ENCODE assay signal across 25 cellular contexts in the genomic region with DNA sequence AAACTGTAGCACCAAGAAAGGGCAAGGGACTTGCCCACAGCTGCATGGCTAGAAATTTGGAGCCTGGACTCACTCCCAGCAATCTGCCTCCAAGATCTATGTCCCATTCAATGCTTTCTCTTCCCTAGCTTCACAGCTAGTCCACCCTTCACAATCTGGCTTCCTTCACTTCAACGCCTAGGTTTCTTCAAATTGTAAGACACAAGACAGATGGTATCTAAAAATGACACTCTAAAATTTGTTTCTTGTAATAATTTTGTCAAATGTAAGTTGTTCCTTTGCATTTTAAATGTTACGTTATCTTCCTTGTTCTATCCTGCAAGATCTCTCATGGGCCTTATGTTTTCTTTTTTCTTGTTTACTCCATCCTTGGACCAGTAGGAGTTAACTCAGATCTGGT. TPM values are rescaled to one million over a fixed set of nuclear protein-coding genes. Genes with fewer than 3 reads are reported as not detected.
"Had no signal": no experiment of that assay in that cellular context is flagged by ENCODE, and none has a peak within 500 bp of the region (broad histone marks: within the 10 kb centered on the region; RNA-seq: fewer than 3 reads in every experiment).

No MANE protein-coding gene starts in this region.

- H3K27ac ChIP-seq: brain microvascular endothelial cell, coronary artery, esophagus squamous epithelium, gastroesophageal sphincter had no signal

- H3K9me3 Mint-ChIP-seq: activated CD4-positive, alpha-beta memory T cell treated with anti-CD3 and anti-CD28 coated beads for 36 hours; activated CD4-positive, alpha-beta T cell treated with anti-CD3 and anti-CD28 coated beads, Interleukin-2, amount 10 ng/mL, durations not matched to agents 24 days and 14 days; activated naive CD4-positive, alpha-beta T cell treated with anti-CD3 and anti-CD28 coated beads, Interleukin-2, amount 10 ng/mL, durations not matched to agents 7 days and 5 days; activated naive CD4-positive, alpha-beta T cell treated with anti-CD3 and anti-CD28 coated beads, Interleukin-2, amount 50 U/mL, for 72 hours; activated naive CD8-positive, alpha-beta T cell treated with anti-CD3 and anti-CD28 coated beads, Interleukin-2, amount 10 ng/mL, durations not matched to agents 7 days and 5 days; activated T-cell treated with anti-CD3 and anti-CD28 coated beads, Interleukin-2, amount 50 U/mL, for 24 hours; central memory CD8-positive, alpha-beta T cell; dendritic cell treated with granulocyte-macrophage colony-stimulating factor and Interleukin-4, amounts not matched to agents 40 ng/mL and 50 ng/mL, for 4 days had no signal

- H3K27me3 Mint-ChIP-seq: activated CD4-positive, alpha-beta T cell treated with anti-CD3 and anti-CD28 coated beads for 36 hours; activated naive CD4-positive, alpha-beta T cell treated with anti-CD3 and anti-CD28 coated beads, Interleukin-2, amount 10 ng/mL, durations not matched to agents 7 days and 5 days; activated naive CD8-positive, alpha-beta T cell treated with anti-CD3 and anti-CD28 coated beads, Interleukin-2, amount 10 ng/mL, durations not matched to agents 7 days and 5 days; activated T-cell treated with anti-CD3 and anti-CD28 coated beads, Interleukin-2, amount 50 U/mL, for 24 hours; central memory CD8-positive, alpha-beta T cell; dendritic cell treated with granulocyte-macrophage colony-stimulating factor and Interleukin-4, amounts not matched to agents 40 ng/mL and 50 ng/mL, for 4 days; effector memory CD8-positive, alpha-beta T cell had no signal

- H3K4me3 ChIP-seq: coronary artery, esophagus squamous epithelium, gastroesophageal sphincter had no signal

- H3K4me3 Mint-ChIP-seq: activated CD4-positive, alpha-beta memory T cell treated with anti-CD3 and anti-CD28 coated beads for 36 hours; activated CD4-positive, alpha-beta T cell treated with anti-CD3 and anti-CD28 coated beads for 36 hours; activated CD4-positive, alpha-beta T cell treated with anti-CD3 and anti-CD28 coated beads, Interleukin-2, amount 10 ng/mL, durations not matched to agents 24 days and 14 days; activated naive CD4-positive, alpha-beta T cell treated with anti-CD3 and anti-CD28 coated beads, Interleukin-2, amount 10 ng/mL, durations not matched to agents 7 days and 5 days; activated naive CD8-positive, alpha-beta T cell treated with anti-CD3 and anti-CD28 coated beads, Interleukin-2, amount 10 ng/mL, durations not matched to agents 7 days and 5 days; activated T-cell treated with anti-CD3 and anti-CD28 coated beads, Interleukin-2, amount 50 U/mL, for 24 hours; activated T-cell treated with anti-CD3 and anti-CD28 coated beads, Interleukin-2, amount 50 U/mL, for 72 hours; central memory CD8-positive, alpha-beta T cell; dendritic cell treated with granulocyte-macrophage colony-stimulating factor and Interleukin-4, amounts not matched to agents 40 ng/mL and 50 ng/mL, for 4 days; effector memory CD8-positive, alpha-beta T cell had no signal

- H3K36me3 ChIP-seq: brain microvascular endothelial cell, esophagus squamous epithelium, gastroesophageal sphincter had no signal

- H3K9me3 ChIP-seq: esophagus squamous epithelium, gastroesophageal sphincter had no signal

- DNase-seq: activated CD4-positive, alpha-beta memory T cell treated with anti-CD3 and anti-CD28 coated beads for 36 hours; activated CD4-positive, alpha-beta T cell treated with anti-CD3 and anti-CD28 coated beads for 36 hours; activated CD4-positive, alpha-beta T cell treated with anti-CD3 and anti-CD28 coated beads, Interleukin-2, amount 10 ng/mL, durations not matched to agents 24 days and 14 days; activated CD4-positive, CD25-positive, alpha-beta regulatory T cell; activated CD4-positive, CD25-positive, alpha-beta regulatory T cell treated with anti-CD3 and anti-CD28 coated beads, Interleukin-2, amount 50 U/mL, for 72 hours; activated CD8-positive, alpha-beta memory T cell treated with anti-CD3 and anti-CD28 coated beads, Interleukin-2, amount 50 U/mL, for 48 hours; activated gamma-delta T cell; activated naive CD4-positive, alpha-beta T cell; activated naive CD4-positive, alpha-beta T cell treated with anti-CD3 and anti-CD28 coated beads, Interleukin-2, amount 10 ng/mL, durations not matched to agents 7 days and 5 days; activated naive CD8-positive, alpha-beta T cell treated with anti-CD3 and anti-CD28 coated beads, Interleukin-2, amount 10 ng/mL, durations not matched to agents 7 days and 5 days; activated T-cell treated with anti-CD3 and anti-CD28 coated beads for 4 hours; activated T-cell treated with anti-CD3 and anti-CD28 coated beads, Interleukin-2, amount 50 U/mL, for 24 hours; activated T-cell treated with anti-CD3 and anti-CD28 coated beads, Interleukin-2, amount 50 U/mL, for 72 hours; effector CD4-positive, alpha-beta T cell; effector memory CD8-positive, alpha-beta T cell; esophagus squamous epithelium; foreskin melanocyte; T-helper 2 cell had no signal

- H3K27me3 ChIP-seq: brain microvascular endothelial cell, esophagus squamous epithelium, gastroesophageal sphincter had no signal

- H3K4me1 Mint-ChIP-seq: activated CD4-positive, alpha-beta T cell treated with anti-CD3 and anti-CD28 coated beads for 36 hours; activated CD4-positive, alpha-beta T cell treated with anti-CD3 and anti-CD28 coated beads, Interleukin-2, amount 10 ng/mL, durations not matched to agents 24 days and 14 days; activated naive CD4-positive, alpha-beta T cell treated with anti-CD3 and anti-CD28 coated beads, Interleukin-2, amount 10 ng/mL, durations not matched to agents 7 days and 5 days; activated naive CD8-positive, alpha-beta T cell treated with anti-CD3 and anti-CD28 coated beads, Interleukin-2, amount 10 ng/mL, durations not matched to agents 7 days and 5 days; central memory CD8-positive, alpha-beta T cell had no signal

- ATAC-seq: activated CD4-positive, alpha-beta T cell treated with anti-CD3 and anti-CD28 coated beads for 36 hours; activated naive CD4-positive, alpha-beta T cell treated with anti-CD3 and anti-CD28 coated beads, Interleukin-2, amount 50 U/mL, for 72 hours; activated T-cell treated with anti-CD3 and anti-CD28 coated beads, Interleukin-2, amount 50 U/mL, for 72 hours; effector memory CD8-positive, alpha-beta T cell; gastroesophageal sphincter had no signal

- H3K36me3 Mint-ChIP-seq: activated CD4-positive, alpha-beta memory T cell treated with anti-CD3 and anti-CD28 coated beads for 36 hours; activated naive CD4-positive, alpha-beta T cell treated with anti-CD3 and anti-CD28 coated beads, Interleukin-2, amount 10 ng/mL, durations not matched to agents 7 days and 5 days; activated naive CD4-positive, alpha-beta T cell treated with anti-CD3 and anti-CD28 coated beads, Interleukin-2, amount 50 U/mL, for 72 hours; activated naive CD8-positive, alpha-beta T cell treated with anti-CD3 and anti-CD28 coated beads, Interleukin-2, amount 10 ng/mL, durations not matched to agents 7 days and 5 days had no signal

- H3K27ac Mint-ChIP-seq: activated CD4-positive, alpha-beta memory T cell treated with anti-CD3 and anti-CD28 coated beads for 36 hours; activated CD4-positive, alpha-beta T cell treated with anti-CD3 and anti-CD28 coated beads for 36 hours; activated CD4-positive, alpha-beta T cell treated with anti-CD3 and anti-CD28 coated beads, Interleukin-2, amount 10 ng/mL, durations not matched to agents 24 days and 14 days; activated naive CD4-positive, alpha-beta T cell treated with anti-CD3 and anti-CD28 coated beads, Interleukin-2, amount 10 ng/mL, durations not matched to agents 7 days and 5 days; activated naive CD4-positive, alpha-beta T cell treated with anti-CD3 and anti-CD28 coated beads, Interleukin-2, amount 50 U/mL, for 72 hours; activated naive CD8-positive, alpha-beta T cell treated with anti-CD3 and anti-CD28 coated beads, Interleukin-2, amount 10 ng/mL, durations not matched to agents 7 days and 5 days; activated T-cell treated with anti-CD3 and anti-CD28 coated beads, Interleukin-2, amount 50 U/mL, for 24 hours; activated T-cell treated with anti-CD3 and anti-CD28 coated beads, Interleukin-2, amount 50 U/mL, for 72 hours; dendritic cell treated with granulocyte-macrophage colony-stimulating factor and Interleukin-4, amounts not matched to agents 40 ng/mL and 50 ng/mL, for 4 days; effector memory CD8-positive, alpha-beta T cell had no signal

RNA-seq across cellular contexts. Expression of gene CTTNBP2, which starts 48.6 kb away (rescaled TPM):
- total RNA-seq: activated CD4-positive, alpha-beta memory T cell treated with anti-CD3 and anti-CD28 coated beads for 36 hours; activated CD4-positive, alpha-beta T cell treated with anti-CD3 and anti-CD28 coated beads for 36 hours; activated CD4-positive, alpha-beta T cell treated with anti-CD3 and anti-CD28 coated beads, Interleukin-2, amount 10 ng/mL, durations not matched to agents 24 days and 14 days; activated naive CD4-positive, alpha-beta T cell treated with anti-CD3 and anti-CD28 coated beads, Interleukin-2, amount 50 U/mL, for 72 hours; activated naive CD8-positive, alpha-beta T cell treated with anti-CD3 and anti-CD28 coated beads, Interleukin-2, amount 10 ng/mL, durations not matched to agents 7 days and 5 days; activated T-cell treated with anti-CD3 and anti-CD28 coated beads, Interleukin-2, amount 50 U/mL, for 72 hours; T-helper 1 cell treated with Interleukin-12 subunit alpha and Interleukin-12 subunit beta and Interleukin-4 antibody, amounts not matched to agents 30 ng/mL and 1 ng/mL, for 36 hours had no signal
